ENCODE assay signal across 7 cellular contexts in genomic region chr2:26785431-26786206, GRCh38. TPM values are rescaled to one million over a fixed set of nuclear protein-coding genes. Genes with fewer than 3 reads are reported as not detected.
DNase-seq lines count a peak whose midpoint lies in the region; ATAC-seq, FAIRE-seq and TF ChIP-seq lines count a peak whose summit lies in the region.

TSS of gene CENPA (plus strand) at chr2:26786056. CDS start at chr2:26786197, 141 bp downstream.

- peak within 1 kb of the TSS; percentile 10 for H3K27ac ChIP-seq in hepatocyte

- peak; percentile 99 for ATAC-seq in HG02981 (IDR thresholded peaks at IDR 0.05; ENCODE audit: unreplicated experiment)

- DNase-seq in GM18507 (ENCODE audit: extremely low spot score, insufficient read length, low read depth) (peak; percentile 97), NCI-H2029 treated with DMSO at 0.1 percent for 48 hours (lab: John Stamatoyannopoulos, UW) (peak; percentile 97), T-helper 9 cell (peak; percentile 91), astrocyte of the hippocampus (ENCODE audit: low read depth, low spot score) (peak; percentile 100), hepatocyte (ENCODE audit: low spot score) (peak; percentile 98), renal cortical epithelial cell (ENCODE audit: low read depth) (peak; percentile 99)

- peak; percentile 4 for TF ChIP-seq CTCF in hepatocyte (IDR thresholded peaks at IDR 0.05; ENCODE audit: poor library complexity)

- WGBS in hepatocyte (ENCODE audit: low lambda C conversion rate, missing lambda C conversion rate): 1% methylated on average over 55 of the region's 55 CpGs

- H3K36me3 ChIP-seq in hepatocyte (replicated peaks; ENCODE audit: insufficient read depth, low read depth): no peaks in the 10 kb centered on the region

- H3K27me3 ChIP-seq in hepatocyte: no peaks in the 10 kb centered on the region

- H3K4me3 ChIP-seq in hepatocyte: peak within 1 kb of the TSS; percentile 18

- peaks cover 5% of the 10 kb centered on the region for H3K4me1 ChIP-seq in hepatocyte (ENCODE audit: insufficient read depth)

- no peaks in the 10 kb centered on the region for H3K9me2 ChIP-seq in hepatocyte (replicated peaks; ENCODE audit: insufficient read depth)

- H2AFZ ChIP-seq in hepatocyte: peak within 1 kb of the TSS; percentile 34

- FAIRE-seq in GM18507 (lab: Jason Lieb, UNC): peak; percentile 95

- H3K79me2 ChIP-seq in hepatocyte: peaks cover 15% of the 10 kb centered on the region

- no peaks in the 10 kb centered on the region for H3K9me3 ChIP-seq in hepatocyte (ENCODE audit: low read depth)

- no peaks in the 10 kb centered on the region for H4K20me1 ChIP-seq in hepatocyte (ENCODE audit: insufficient read depth, poor library complexity, severe bottlenecking)

- peak within 1 kb of the TSS; percentile 83 for H3K4me2 ChIP-seq in hepatocyte

RNA-seq across cellular contexts. Expression of gene CENPA, which starts in this region (rescaled TPM):
- total RNA-seq in hepatocyte: 1.7 and 3.1 TPM in 2 replicates
- polyA plus RNA-seq in hepatocyte: 5.5 and 5.6 TPM in 2 replicates
- 0.50 and 5.6 TPM in 2 replicates for total RNA-seq in renal cortical epithelial cell

Comparison
In these comparisons a context has a peak if more than half of its experiments do, and no peak if none do; other contexts are left out.
1. Peak in every context shown above with its lines: DNase-seq, ATAC-seq, H3K4me3 ChIP-seq and H3K27ac ChIP-seq.